Comparison of ENCODE assay signal across 16 cellular contexts in the genomic region with DNA sequence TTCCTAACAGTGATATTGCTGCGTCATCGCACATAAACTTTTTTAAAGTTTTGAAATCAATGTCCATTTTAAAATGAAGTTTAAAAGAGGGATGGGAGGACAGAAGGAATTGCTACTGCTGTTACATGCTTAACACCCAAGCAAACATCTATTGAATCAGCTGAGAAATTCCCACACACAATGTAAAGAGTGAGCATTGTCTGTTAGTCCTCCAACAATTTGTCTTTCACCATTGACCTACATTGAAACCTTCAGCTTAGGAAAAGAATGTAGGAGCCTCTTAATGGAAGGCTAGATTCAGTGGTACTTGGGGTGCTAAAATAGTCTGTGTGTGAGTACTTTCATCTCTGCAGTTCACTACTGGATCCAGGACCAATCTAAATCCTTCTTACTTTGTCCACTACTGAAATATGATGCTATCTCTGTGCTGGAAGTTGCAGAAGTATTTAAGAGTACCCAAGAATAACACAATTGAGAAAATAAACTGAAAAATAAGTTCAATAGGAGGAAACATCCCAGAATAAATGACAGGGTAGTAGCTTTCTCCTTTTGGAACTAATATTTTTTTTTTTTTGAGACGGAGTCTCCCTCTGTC. TPM values are rescaled to one million over a fixed set of nuclear protein-coding genes. Genes with fewer than 3 reads are reported as not detected.
DNase-seq lines count a peak whose midpoint lies in the region; ATAC-seq, FAIRE-seq and TF ChIP-seq lines count a peak whose summit lies in the region.
"Had no signal": no experiment of that assay in that cellular context is flagged by ENCODE, and none has a peak within 500 bp of the region (broad histone marks: within the 10 kb centered on the region; RNA-seq: fewer than 3 reads in every experiment).

No MANE protein-coding gene starts in this region.

- H3K4me3 ChIP-seq in choroid plexus epithelial cell (ENCODE audit: low read depth, low read length) = no peak overlapping the region

- peak; percentile 18 for DNase-seq in EH (ENCODE audit: low read depth)
- peak; percentile 55 for DNase-seq in choroid plexus epithelial cell (ENCODE audit: low read depth)
- peak; percentile 50 for DNase-seq in iris pigment epithelial cell (ENCODE audit: low read depth)
- DNase-seq in left colon = no peak
- DNase-seq in activated CD4-positive, alpha-beta T cell treated with anti-CD3 and anti-CD28 coated beads, Interleukin-2, amount 50 U/mL, for 48 hours = no peak
- DNase-seq: BE2C; CD4-positive, alpha-beta memory T cell; DND-41; GF-D8; GOT3; H9 had no signal

- ATAC-seq in HG03442 (IDR thresholded peaks at IDR 0.05; ENCODE audit: unreplicated experiment) (no peak), left colon (no peak)

- no peak for TF ChIP-seq CTCF in choroid plexus epithelial cell (conservative IDR thresholded peaks at IDR 0.05; ENCODE audit: low read depth, low read length)

- peak; percentile 28 for FAIRE-seq in TTC549 (lab: Jason Lieb, UNC)
- FAIRE-seq: A204.1, GM19239, HTR-8/SVneo had no signal

- intact Hi-C loops in left colon (cut with DNase I, micrococcal nuclease) = no loop called here

RNA-seq across cellular contexts. Expression of gene FBXW4, which starts 23.8 kb away (rescaled TPM):
- 10 to 100 TPM; 57.3 to 57.5 TPM for total RNA-seq in left colon

RNA-seq across cellular contexts. Expression of gene FGF8, which starts 57.1 kb away (rescaled TPM):
- total RNA-seq in left colon = not detected
- total RNA-seq: CD4-positive, alpha-beta memory T cell had no signal

Comparison
In these comparisons a context has a peak if more than half of its experiments do, and no peak if none do; other contexts are left out.
1. DNase-seq: peak in EH (single experiment), choroid plexus epithelial cell (single experiment) and iris pigment epithelial cell (single experiment); none in left colon (0 of 2) and activated CD4-positive, alpha-beta T cell treated with anti-CD3 and anti-CD28 coated beads, Interleukin-2, amount 50 U/mL, for 48 hours (0 of 2).